9 cellular contexts compared by ENCODE assay signal in genomic region chr2:44777542-44777941, GRCh38.
DNase-seq lines count a peak whose midpoint lies in the region; FAIRE-seq and TF ChIP-seq lines count a peak whose summit lies in the region.
"Had no signal": no experiment of that assay in that cellular context is flagged by ENCODE, and none has a peak within 500 bp of the region (broad histone marks: within the 10 kb centered on the region; RNA-seq: fewer than 3 reads in every experiment).

No MANE protein-coding gene starts in this region.

- H3K4me1 ChIP-seq in OCI-LY1 (ENCODE audit: insufficient read depth, low read length, severe bottlenecking) (peaks cover 20% of the 10 kb centered on the region), keratinocyte (ENCODE audit: control insufficient read depth, extremely low read depth, insufficient read depth, low read length) (no peaks in the 10 kb centered on the region), thyroid gland (peaks cover 5 to 9% of the 10 kb centered on the region in 2 donors), suprapubic skin (peaks cover 13% of the 10 kb centered on the region)

- H2AFZ ChIP-seq in OCI-LY1 (ENCODE audit: low read length) = no peak overlapping the region
- H2AFZ ChIP-seq in keratinocyte (ENCODE audit: control insufficient read depth, low read length) = no peak overlapping the region

- H3K36me3 ChIP-seq in OCI-LY1 (ENCODE audit: insufficient read depth, low read length) = no peaks in the 10 kb centered on the region; the same call in 1 of the 2 replicates
- no peaks in the 10 kb centered on the region for H3K36me3 ChIP-seq in keratinocyte (ENCODE audit: control insufficient read depth in 2 of 2, extremely low read depth in 1 of 2, insufficient read depth in 2 of 2, low read length in 2 of 2)
- no peaks in the 10 kb centered on the region for H3K36me3 ChIP-seq in thyroid gland
- no peaks in the 10 kb centered on the region for H3K36me3 ChIP-seq in suprapubic skin

- peak overlapping the region; percentile 48 for H3K27ac ChIP-seq in OCI-LY1 (ENCODE audit: low read depth, low read length, poor library complexity, severe bottlenecking)
- no peak overlapping the region for H3K27ac ChIP-seq in keratinocyte (ENCODE audit: control insufficient read depth, insufficient read depth, low read length)
- H3K27ac ChIP-seq in thyroid gland = no peak overlapping the region
- no peak overlapping the region for H3K27ac ChIP-seq in suprapubic skin

- no peaks in the 10 kb centered on the region for H3K27me3 ChIP-seq in OCI-LY1 (ENCODE audit: insufficient read depth, low read length)
- no peaks in the 10 kb centered on the region for H3K27me3 ChIP-seq in keratinocyte (ENCODE audit: control insufficient read depth, extremely low read depth, insufficient read depth, low read length)
- no peaks in the 10 kb centered on the region for H3K27me3 ChIP-seq in thyroid gland
- H3K27me3 ChIP-seq in suprapubic skin = no peaks in the 10 kb centered on the region

- H3K36me3 Mint-ChIP-seq in IgD-negative memory B cell = no peaks in the 10 kb centered on the region

- H3K4me3 Mint-ChIP-seq in IgD-negative memory B cell = peak overlapping the region; percentile 66 to 92 (median 84)

- H3K4me3 ChIP-seq in OCI-LY1 (ENCODE audit: low read depth, low read length, poor library complexity, severe bottlenecking) (peak overlapping the region; percentile 36), keratinocyte (ENCODE audit: control insufficient read depth in 2 of 3, extremely low read depth in 1 of 3, insufficient read depth in 2 of 3, low read depth in 1 of 3, low read length in 3 of 3) (no peak overlapping the region), thyroid gland (replicated peaks in 1 of 3) (no peak overlapping the region), suprapubic skin (no peak overlapping the region)

- H3K79me2 ChIP-seq in OCI-LY1 (ENCODE audit: insufficient read depth, low read length) (no peaks in the 10 kb centered on the region), keratinocyte (ENCODE audit: control insufficient read depth, insufficient read depth, low read length) (no peaks in the 10 kb centered on the region)

- TF ChIP-seq EP300 in suprapubic skin (IDR thresholded peaks at IDR 0.05) = no peak

- peak overlapping the region in 1 of 3 donors; percentile 84 for H3K27ac Mint-ChIP-seq in IgD-negative memory B cell

- DNase-seq in D341Med (ENCODE audit: low spot score) (peak; percentile 66), keratinocyte (ENCODE audit: low read depth, low spot score) (no peak), COLO829 (ENCODE audit: low spot score) (no peak), thyroid gland (no peak), suprapubic skin (ENCODE audit: low spot score in 2 of 2) (no peak)
- no peak for DNase-seq in activated CD4-positive, CD25-positive, alpha-beta regulatory T cell treated with anti-CD3 and anti-CD28 coated beads, Interleukin-2, amount 50 U/mL, for 72 hours
- DNase-seq: activated CD4-positive, CD25-positive, alpha-beta regulatory T cell had no signal

- peaks cover 16 to 19% (median 16%) of the 10 kb centered on the region in 3 donors for H3K4me1 Mint-ChIP-seq in IgD-negative memory B cell

- TF ChIP-seq CTCF in OCI-LY1 (IDR thresholded peaks at IDR 0.05; ENCODE audit: low read length) (no peak), keratinocyte (optimal IDR thresholded peaks at IDR 0.05 in 1 of 3, IDR thresholded peaks at IDR 0.05 in 1 of 3, conservative IDR thresholded peaks at IDR 0.05 in 1 of 3; ENCODE audit: extremely low read depth in 1 of 3, insufficient read depth in 2 of 3, low read length in 3 of 3) (no peak), thyroid gland (IDR thresholded peaks at IDR 0.05) (no peak), suprapubic skin (IDR thresholded peaks at IDR 0.05) (no peak)

- H3K9me3 ChIP-seq in OCI-LY1 (ENCODE audit: low read length) = no peaks in the 10 kb centered on the region; the same call in 1 of the 2 replicates
- H3K9me3 ChIP-seq in keratinocyte (ENCODE audit: control insufficient read depth, low read depth, low read length) = no peaks in the 10 kb centered on the region
- H3K9me3 ChIP-seq in thyroid gland = no peaks in the 10 kb centered on the region
- no peaks in the 10 kb centered on the region for H3K9me3 ChIP-seq in suprapubic skin

- H3K9me2 ChIP-seq in OCI-LY1 (ENCODE audit: low read depth, low read length) = no peaks in the 10 kb centered on the region

- no peaks in the 10 kb centered on the region for H3F3A ChIP-seq in OCI-LY1 (ENCODE audit: insufficient read depth, low read length)

- 19 to 28% methylated on average over 11 of the region's 11 CpGs for WGBS in thyroid gland, 2 donors
- WGBS in suprapubic skin = 20% methylated on average over 11 of the region's 11 CpGs

- intact Hi-C loops in thyroid gland (cut with DNase I) = no loop called here

- H4K20me1 ChIP-seq in OCI-LY1 (ENCODE audit: insufficient read depth, low read length) = no peaks in the 10 kb centered on the region
- H4K20me1 ChIP-seq in keratinocyte (ENCODE audit: control insufficient read depth, extremely low read depth, insufficient read depth, low read length) = no peaks in the 10 kb centered on the region

- H3K9me1 ChIP-seq in keratinocyte (ENCODE audit: control insufficient read depth, extremely low read depth, insufficient read depth, low read length) = no peaks in the 10 kb centered on the region

- no peak for TF ChIP-seq POLR2A in thyroid gland (IDR thresholded peaks at IDR 0.05)
- TF ChIP-seq POLR2A in suprapubic skin (IDR thresholded peaks at IDR 0.05) = no peak

- dilution Hi-C loops in keratinocyte (cut with MboI; ENCODE audit: extremely low pct_ligation_motif_present, low sequenced_read_pairs) = no loop called here

- H3K9me3 Mint-ChIP-seq in IgD-negative memory B cell = no peaks in the 10 kb centered on the region

- no peaks in the 10 kb centered on the region for H3K27me3 Mint-ChIP-seq in IgD-negative memory B cell

- FAIRE-seq in keratinocyte (lab: Jason Lieb, UNC) = no peak

- H3K4me2 ChIP-seq in OCI-LY1 (ENCODE audit: low read length) = peak overlapping the region; percentile 70
- peak overlapping the region; percentile 23 for H3K4me2 ChIP-seq in keratinocyte (ENCODE audit: control insufficient read depth, extremely low read depth, insufficient read depth, low read depth, low read length)

- no peak overlapping the region; the same call in 1 of the 2 replicates for H3K9ac ChIP-seq in OCI-LY1 (ENCODE audit: low read length)
- no peak overlapping the region for H3K9ac ChIP-seq in keratinocyte (ENCODE audit: control insufficient read depth, extremely low read depth, insufficient read depth, low read length)
